ENCODE assay signal across 8 cellular contexts in the genomic region with DNA sequence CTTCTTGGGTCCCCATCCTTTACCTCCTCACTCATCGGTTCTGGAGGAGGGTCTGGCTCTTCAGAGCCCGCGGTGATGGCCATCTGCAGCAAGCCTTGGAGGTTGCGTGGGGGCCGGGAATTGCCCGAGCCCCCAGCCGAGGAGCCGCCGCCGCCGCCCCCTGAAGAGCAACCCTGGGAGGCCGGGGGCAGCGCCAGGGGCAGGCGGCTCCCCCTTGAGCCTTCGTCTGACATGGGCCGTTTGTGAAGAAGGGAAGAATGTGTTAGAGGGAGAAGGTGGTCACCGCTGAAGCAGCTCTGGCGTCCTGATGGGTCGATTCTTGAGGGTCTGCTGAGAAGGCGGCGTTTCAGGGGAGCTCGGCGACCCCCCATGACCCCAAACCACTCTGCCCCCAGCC. TPM values are rescaled to one million over a fixed set of nuclear protein-coding genes. Genes with fewer than 3 reads are reported as not detected.
DNase-seq lines count a peak whose midpoint lies in the region; ATAC-seq and TF ChIP-seq lines count a peak whose summit lies in the region.

No MANE protein-coding gene starts in this region.

- 6 to 16% (median 14%) methylated on average over 21 to 23 of the region's 23 CpGs for WGBS in heart left ventricle, 4 donors
- WGBS in mesodermal cell (ENCODE audit: insufficient coverage in 2 of 2), 2 experiments, result 1 to 2% methylated on average over 18 to 22 of the region's 23 CpGs
- WGBS in urinary bladder, result 2% methylated on average over 23 of the region's 23 CpGs

- no peaks in the 10 kb centered on the region for H3K27me3 ChIP-seq in heart left ventricle
- no peaks in the 10 kb centered on the region for H3K27me3 ChIP-seq in breast epithelium

- H3K9me3 ChIP-seq in heart left ventricle, result no peaks in the 10 kb centered on the region
- no peaks in the 10 kb centered on the region for H3K9me3 ChIP-seq in breast epithelium
- H3K9me3 ChIP-seq in mesodermal cell (ENCODE audit: control insufficient read depth, low read length), result no peaks in the 10 kb centered on the region

- intact Hi-C loops in heart left ventricle (cut with DNase I) (no loop called here), Right ventricle myocardium inferior (cut with DNase I) (no loop called here), breast epithelium (cut with DNase I; ENCODE audit: low total_unique reads) (no loop called here)

- peaks cover 0 to 30% (median 18%) of the 10 kb centered on the region in 9 donors for H3K36me3 ChIP-seq in heart left ventricle
- no peaks in the 10 kb centered on the region for H3K36me3 ChIP-seq in breast epithelium
- H3K36me3 ChIP-seq in mesodermal cell (ENCODE audit: control insufficient read depth, insufficient read depth, low read length), result peaks cover 25% of the 10 kb centered on the region
- H3K36me3 ChIP-seq in urinary bladder (ENCODE audit: insufficient read depth), result no peaks in the 10 kb centered on the region

- TF ChIP-seq POLR2A in heart left ventricle (IDR thresholded peaks at IDR 0.05) (no peak), breast epithelium (IDR thresholded peaks at IDR 0.05) (no peak)

- peak overlapping the region in 11 of 12 donors; percentile 71 to 92 (median 84) for H3K27ac ChIP-seq in heart left ventricle
- H3K27ac ChIP-seq in breast epithelium, result peak overlapping the region; percentile 84 to 85
- H3K27ac ChIP-seq in mesodermal cell (ENCODE audit: low read depth, low read length, severe bottlenecking), result peak overlapping the region; percentile 85
- no peak overlapping the region for H3K27ac ChIP-seq in urinary bladder (ENCODE audit: low read depth)

- H3K4me1 ChIP-seq in heart left ventricle (peaks cover 0 to 25% (median 10%) of the 10 kb centered on the region in 12 donors), breast epithelium (no peaks in the 10 kb centered on the region), mesodermal cell (ENCODE audit: control insufficient read depth, insufficient read depth, low read length, poor library complexity, severe bottlenecking) (peaks cover 4% of the 10 kb centered on the region), urinary bladder (ENCODE audit: insufficient read depth) (no peaks in the 10 kb centered on the region)

- TF ChIP-seq CTCF in heart left ventricle (IDR thresholded peaks at IDR 0.05) (no peak), breast epithelium (IDR thresholded peaks at IDR 0.05) (no peak)

- H3K4me3 ChIP-seq in heart left ventricle (peak overlapping the region; percentile 58 to 91 (median 75)), breast epithelium (peak overlapping the region; percentile 58 to 82 (median 80)), mesodermal cell (ENCODE audit: extremely low read depth, insufficient read depth, low read length, poor library complexity, severe bottlenecking) (peak overlapping the region; percentile 61), urinary bladder (ENCODE audit: low read depth, low read length) (peak overlapping the region; percentile 77)

- DNase-seq in heart left ventricle (no peak), Right ventricle myocardium inferior (ENCODE audit: missing footprints) (no peak), breast epithelium (ENCODE audit: low spot score in 2 of 2) (no peak)
- DNase-seq in stimulated activated naive CD4-positive, alpha-beta T cell (lab: John Stamatoyannopoulos, UW), result no peak

- ATAC-seq in heart left ventricle (no peak), Right ventricle myocardium inferior (no peak), HG03565 (IDR thresholded peaks at IDR 0.05; ENCODE audit: unreplicated experiment) (no peak), GM21423 (IDR thresholded peaks at IDR 0.05; ENCODE audit: unreplicated experiment) (no peak)

RNA-seq across cellular contexts. Expression of a gene that starts 0.5 kb away (rescaled TPM):
- total RNA-seq in heart left ventricle (10 to 100 TPM; 25.7 to 42.0 (median 30.6) TPM), Right ventricle myocardium inferior (30.2 TPM), breast epithelium (10 to 100 TPM; 13.3 to 36.1 (median 32.6) TPM), urinary bladder (6.5 TPM)
- polyA plus RNA-seq in heart left ventricle (10 to 100 TPM; 56.4 to 76.0 TPM), urinary bladder (56.3 TPM)
- polyA plus RNA-seq in mesodermal cell (2013, experiment 1 of 2), result 41.2 TPM
- 36.0 TPM for polyA plus RNA-seq in mesodermal cell (2013, experiment 2 of 2)

RNA-seq across cellular contexts. Expression of a gene that starts 4.4 kb away (rescaled TPM):
- total RNA-seq in heart left ventricle (1 to 10 TPM; 2.0 to 7.4 (median 3.6) TPM), Right ventricle myocardium inferior (2.4 TPM), breast epithelium (1 to 10 TPM in 2 of 3 donors, not detected in 1; 2.5 to 4.6 TPM), urinary bladder (9.7 TPM)
- polyA plus RNA-seq in heart left ventricle (1 to 10 TPM; 1.6 to 1.8 TPM), urinary bladder (8.8 TPM)
- polyA plus RNA-seq in mesodermal cell (2013, experiment 1 of 2), result 40.5 TPM
- polyA plus RNA-seq in mesodermal cell (2013, experiment 2 of 2), result 29.6 TPM

RNA-seq across cellular contexts. Expression of a gene that starts 20.6 kb away (rescaled TPM):
- total RNA-seq in heart left ventricle (10 to 100 TPM; 28.6 to 59.9 (median 41.1) TPM), Right ventricle myocardium inferior (39.5 TPM), breast epithelium (10 to 100 TPM; 23.8 to 31.5 (median 28.2) TPM), urinary bladder (14.5 TPM)
- polyA plus RNA-seq in heart left ventricle (10 to 100 TPM; 34.7 to 60.4 TPM), urinary bladder (43.1 TPM)
- 57.5 TPM for polyA plus RNA-seq in mesodermal cell (2013, experiment 1 of 2)
- polyA plus RNA-seq in mesodermal cell (2013, experiment 2 of 2), result 49.2 TPM

RNA-seq across cellular contexts. Expression of a gene that starts 45.8 kb away (rescaled TPM):
- total RNA-seq in heart left ventricle, result 10 to 100 TPM in 1 of 9 donors, 1 to 10 TPM in 4, under 1 TPM in 3, not detected in 1; 0.43 to 14.1 (median 1.2) TPM
- under 1 TPM; 0.72 to 0.79 TPM for polyA plus RNA-seq in heart left ventricle
- 1.2 TPM for total RNA-seq in Right ventricle myocardium inferior
- 10 to 100 TPM in 1 of 3 donors, 1 to 10 TPM in 2; 1.6 to 11.8 (median 3.1) TPM for total RNA-seq in breast epithelium
- polyA plus RNA-seq in mesodermal cell (2013, experiment 1 of 2), result not detected
- not detected for polyA plus RNA-seq in mesodermal cell (2013, experiment 2 of 2)
- total RNA-seq in urinary bladder, result 0.48 TPM
- 1.7 TPM for polyA plus RNA-seq in urinary bladder

RNA-seq across cellular contexts. Expression of a gene that starts 50.8 kb away (rescaled TPM):
- total RNA-seq in heart left ventricle, result 1 to 10 TPM in 8 of 9 donors, under 1 TPM in 1; 0.64 to 2.5 (median 1.9) TPM
- polyA plus RNA-seq in heart left ventricle, result 1 to 10 TPM; 2.7 to 3.1 TPM
- total RNA-seq in Right ventricle myocardium inferior, result 1.6 TPM
- total RNA-seq in breast epithelium, result 1 to 10 TPM in 2 of 3 donors, under 1 TPM in 1; 0.80 to 3.6 (median 1.6) TPM
- 3.5 TPM for polyA plus RNA-seq in mesodermal cell (2013, experiment 1 of 2)
- polyA plus RNA-seq in mesodermal cell (2013, experiment 2 of 2), result 3.1 TPM
- 0.79 TPM for total RNA-seq in urinary bladder
- polyA plus RNA-seq in urinary bladder, result 4.5 TPM
